ENCODE assay signal across 2 cellular contexts in the genomic region with DNA sequence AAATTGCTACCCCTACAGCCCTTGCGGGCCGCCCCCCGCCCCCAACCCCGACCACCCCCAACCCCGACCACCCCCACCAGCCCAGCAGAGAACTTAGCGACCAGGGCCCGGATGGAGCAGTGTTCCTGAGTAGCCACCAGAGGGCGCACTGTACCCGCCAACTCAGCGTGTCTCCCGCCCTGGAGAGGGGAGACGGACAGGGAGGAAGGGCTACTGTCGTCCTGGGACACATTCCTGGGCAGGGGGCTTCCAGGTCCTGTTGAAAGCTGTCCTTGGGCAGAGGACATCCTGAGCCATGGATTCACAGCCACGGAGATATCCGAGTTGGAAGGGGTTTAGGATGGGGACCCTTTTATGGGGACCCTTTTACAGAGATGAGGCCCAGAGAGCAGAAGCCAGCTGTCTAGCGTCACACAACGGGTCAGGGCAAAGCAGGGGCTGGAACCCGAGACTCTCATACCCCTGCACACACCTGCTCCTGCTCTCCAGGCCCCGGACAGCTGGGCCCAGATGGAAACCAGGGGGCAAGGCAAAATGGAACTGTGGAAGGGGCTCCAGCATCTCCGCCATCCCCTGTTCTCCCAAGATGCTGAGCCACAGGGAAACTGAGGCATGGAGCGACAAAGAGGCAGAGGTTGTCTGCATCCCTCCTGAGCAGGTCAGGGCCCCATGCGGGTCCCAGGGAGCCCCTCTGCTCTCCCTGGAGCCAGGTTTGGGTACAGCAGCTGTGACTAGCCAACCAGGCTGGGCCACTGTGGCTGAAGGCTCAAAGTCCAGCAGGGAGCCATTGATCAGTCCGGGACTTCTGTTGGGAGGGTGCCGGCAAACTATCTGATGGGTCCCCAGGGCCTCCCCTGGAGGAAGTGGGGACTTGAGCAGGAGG.
A peak's percentile ranks its signal among the peaks of the same experiment; 100 is the strongest.
TF ChIP-seq lines count a peak whose summit lies in the region.

No MANE protein-coding gene starts in this region.

TF ChIP-seq in HEK293, 187 proteins besides CTCF, POLR2A, EP300 and RAD21 (continues in another document):
- TF ChIP-seq GLIS1 (tag by site-specific recombination; IDR thresholded peaks at IDR 0.05) (0 out of 2 replicates have a peak, but pooled peaks have one; percentile 9), ZNF398 (tag by site-specific recombination; IDR thresholded peaks at IDR 0.05) (no peak), ZNF140 (tag by site-specific recombination; IDR thresholded peaks at IDR 0.05) (no peak), ZNF10 (tag by site-specific recombination; IDR thresholded peaks at IDR 0.05) (peak; percentile 88), ZNF292 (tag by site-specific recombination; IDR thresholded peaks at IDR 0.05; ENCODE audit: borderline replicate concordance, low read depth) (no peak), ZNF335 (tag by site-specific recombination; conservative IDR thresholded peaks at IDR 0.05) (peak; percentile 43), KLF9 (tag by site-specific recombination; IDR thresholded peaks at IDR 0.05; ENCODE audit: low read depth) (no peak), EGR2 (tag by site-specific recombination; IDR thresholded peaks at IDR 0.05; ENCODE audit: low read depth) (no peak), ZNF223 (tag by site-specific recombination; IDR thresholded peaks at IDR 0.05) (no peak), HOXA7 (CRISPR knock-in tag; IDR thresholded peaks at IDR 0.05; ENCODE audit: borderline replicate concordance) (no peak), YY2 (tag by site-specific recombination; IDR thresholded peaks at IDR 0.05) (no peak), KLF8 (tag by site-specific recombination; IDR thresholded peaks at IDR 0.05) (no peak), ZBTB48 (tag by site-specific recombination; IDR thresholded peaks at IDR 0.05) (no peak), ZNF112 (tag by site-specific recombination; IDR thresholded peaks at IDR 0.05) (no peak), GLI2 (tag by site-specific recombination; IDR thresholded peaks at IDR 0.05; ENCODE audit: borderline replicate concordance, low read depth) (no peak), ZNF600 (tag by site-specific recombination; IDR thresholded peaks at IDR 0.05) (peak; percentile 65), ZNF184 (tag by site-specific recombination; IDR thresholded peaks at IDR 0.05) (no peak), ZNF654 (tag by site-specific recombination; IDR thresholded peaks at IDR 0.05; ENCODE audit: low read depth) (peak; percentile 67)
- TF ChIP-seq, protein P1, sequence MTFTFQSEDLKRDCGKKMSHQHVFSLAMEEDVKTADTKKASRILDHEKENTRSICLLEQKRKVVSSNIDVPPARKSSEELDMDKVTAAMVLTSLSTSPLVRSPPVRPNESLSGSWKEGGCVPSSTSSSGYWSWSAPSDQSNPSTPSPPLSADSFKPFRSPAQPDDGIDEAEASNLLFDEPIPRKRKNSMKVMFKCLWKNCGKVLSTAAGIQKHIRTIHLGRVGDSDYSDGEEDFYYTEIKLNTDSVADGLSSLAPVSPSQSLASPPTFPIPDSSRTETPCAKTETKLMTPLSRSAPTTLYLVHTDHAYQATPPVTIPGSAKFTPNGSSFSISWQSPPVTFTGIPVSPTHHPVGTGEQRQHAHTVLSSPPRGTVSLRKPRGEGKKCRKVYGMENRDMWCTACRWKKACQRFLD (tag by site-specific recombination; IDR thresholded peaks at IDR 0.05): no peak
- TF ChIP-seq, protein P2, sequence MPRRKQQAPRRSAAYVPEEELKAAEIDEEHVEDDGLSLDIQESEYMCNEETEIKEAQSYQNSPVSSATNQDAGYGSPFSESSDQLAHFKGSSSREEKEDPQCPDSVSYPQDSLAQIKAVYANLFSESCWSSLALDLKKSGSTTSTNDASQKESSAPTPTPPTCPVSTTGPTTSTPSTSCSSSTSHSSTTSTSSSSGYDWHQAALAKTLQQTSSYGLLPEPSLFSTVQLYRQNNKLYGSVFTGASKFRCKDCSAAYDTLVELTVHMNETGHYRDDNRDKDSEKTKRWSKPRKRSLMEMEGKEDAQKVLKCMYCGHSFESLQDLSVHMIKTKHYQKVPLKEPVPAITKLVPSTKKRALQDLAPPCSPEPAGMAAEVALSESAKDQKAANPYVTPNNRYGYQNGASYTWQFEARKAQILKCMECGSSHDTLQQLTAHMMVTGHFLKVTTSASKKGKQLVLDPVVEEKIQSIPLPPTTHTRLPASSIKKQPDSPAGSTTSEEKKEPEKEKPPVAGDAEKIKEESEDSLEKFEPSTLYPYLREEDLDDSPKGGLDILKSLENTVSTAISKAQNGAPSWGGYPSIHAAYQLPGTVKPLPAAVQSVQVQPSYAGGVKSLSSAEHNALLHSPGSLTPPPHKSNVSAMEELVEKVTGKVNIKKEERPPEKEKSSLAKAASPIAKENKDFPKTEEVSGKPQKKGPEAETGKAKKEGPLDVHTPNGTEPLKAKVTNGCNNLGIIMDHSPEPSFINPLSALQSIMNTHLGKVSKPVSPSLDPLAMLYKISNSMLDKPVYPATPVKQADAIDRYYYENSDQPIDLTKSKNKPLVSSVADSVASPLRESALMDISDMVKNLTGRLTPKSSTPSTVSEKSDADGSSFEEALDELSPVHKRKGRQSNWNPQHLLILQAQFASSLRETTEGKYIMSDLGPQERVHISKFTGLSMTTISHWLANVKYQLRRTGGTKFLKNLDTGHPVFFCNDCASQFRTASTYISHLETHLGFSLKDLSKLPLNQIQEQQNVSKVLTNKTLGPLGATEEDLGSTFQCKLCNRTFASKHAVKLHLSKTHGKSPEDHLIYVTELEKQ (tag by site-specific recombination; IDR thresholded peaks at IDR 0.05; ENCODE audit: borderline replicate concordance): no peak
- TF ChIP-seq, protein P3, sequence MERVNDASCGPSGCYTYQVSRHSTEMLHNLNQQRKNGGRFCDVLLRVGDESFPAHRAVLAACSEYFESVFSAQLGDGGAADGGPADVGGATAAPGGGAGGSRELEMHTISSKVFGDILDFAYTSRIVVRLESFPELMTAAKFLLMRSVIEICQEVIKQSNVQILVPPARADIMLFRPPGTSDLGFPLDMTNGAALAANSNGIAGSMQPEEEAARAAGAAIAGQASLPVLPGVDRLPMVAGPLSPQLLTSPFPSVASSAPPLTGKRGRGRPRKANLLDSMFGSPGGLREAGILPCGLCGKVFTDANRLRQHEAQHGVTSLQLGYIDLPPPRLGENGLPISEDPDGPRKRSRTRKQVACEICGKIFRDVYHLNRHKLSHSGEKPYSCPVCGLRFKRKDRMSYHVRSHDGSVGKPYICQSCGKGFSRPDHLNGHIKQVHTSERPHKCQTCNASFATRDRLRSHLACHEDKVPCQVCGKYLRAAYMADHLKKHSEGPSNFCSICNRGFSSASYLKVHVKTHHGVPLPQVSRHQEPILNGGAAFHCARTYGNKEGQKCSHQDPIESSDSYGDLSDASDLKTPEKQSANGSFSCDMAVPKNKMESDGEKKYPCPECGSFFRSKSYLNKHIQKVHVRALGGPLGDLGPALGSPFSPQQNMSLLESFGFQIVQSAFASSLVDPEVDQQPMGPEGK (tag by site-specific recombination; IDR thresholded peaks at IDR 0.05): 0 out of 2 replicates have a peak, but pooled peaks have one; percentile 30

TF ChIP-seq in HepG2, 621 proteins besides CTCF, POLR2A, EP300 and RAD21 (continues in another document):
- TF ChIP-seq KDM6A (CRISPR knock-in tag; IDR thresholded peaks at IDR 0.05; ENCODE audit: low read depth): 0 out of 2 replicates have a peak, but pooled peaks have one; percentile 37
- TF ChIP-seq POGZ (CRISPR knock-in tag; IDR thresholded peaks at IDR 0.05): peak; percentile 42; the same call in 1 of the 2 replicates
- TF ChIP-seq, protein P4, sequence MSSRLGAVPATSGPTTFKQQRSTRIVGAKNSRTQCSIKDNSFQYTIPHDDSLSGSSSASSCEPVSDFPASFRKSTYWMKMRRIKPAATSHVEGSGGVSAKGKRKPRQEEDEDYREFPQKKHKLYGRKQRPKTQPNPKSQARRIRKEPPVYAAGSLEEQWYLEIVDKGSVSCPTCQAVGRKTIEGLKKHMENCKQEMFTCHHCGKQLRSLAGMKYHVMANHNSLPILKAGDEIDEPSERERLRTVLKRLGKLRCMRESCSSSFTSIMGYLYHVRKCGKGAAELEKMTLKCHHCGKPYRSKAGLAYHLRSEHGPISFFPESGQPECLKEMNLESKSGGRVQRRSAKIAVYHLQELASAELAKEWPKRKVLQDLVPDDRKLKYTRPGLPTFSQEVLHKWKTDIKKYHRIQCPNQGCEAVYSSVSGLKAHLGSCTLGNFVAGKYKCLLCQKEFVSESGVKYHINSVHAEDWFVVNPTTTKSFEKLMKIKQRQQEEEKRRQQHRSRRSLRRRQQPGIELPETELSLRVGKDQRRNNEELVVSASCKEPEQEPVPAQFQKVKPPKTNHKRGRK (CRISPR knock-in tag; IDR thresholded peaks at IDR 0.05): no peak
- no peak for TF ChIP-seq ZBTB20 (CRISPR knock-in tag; IDR thresholded peaks at IDR 0.05; ENCODE audit: borderline replicate concordance, low read depth)
- peak; percentile 28; the same call in 1 of the 2 replicates for TF ChIP-seq ZFY (CRISPR knock-in tag; IDR thresholded peaks at IDR 0.05)
- 0 out of 2 replicates have a peak, but pooled peaks have one; percentile 4 for TF ChIP-seq ZBTB38 (CRISPR knock-in tag; IDR thresholded peaks at IDR 0.05)
- TF ChIP-seq SMAD1 (CRISPR knock-in tag; IDR thresholded peaks at IDR 0.05; ENCODE audit: borderline replicate concordance, low read depth): peak; percentile 74; the same call in 1 of the 2 replicates
- peak; percentile 24; the same call in 1 of the 2 replicates for TF ChIP-seq HDAC2 (CRISPR knock-in tag; IDR thresholded peaks at IDR 0.05)
- 0 out of 2 replicates have a peak, but pooled peaks have one; percentile 26 for TF ChIP-seq ZMYM3 (CRISPR knock-in tag; IDR thresholded peaks at IDR 0.05)
- peak; percentile 45 for TF ChIP-seq TEAD3 (CRISPR knock-in tag; optimal IDR thresholded peaks at IDR 0.05; ENCODE audit: borderline replicate concordance)
- TF ChIP-seq, protein P5, sequence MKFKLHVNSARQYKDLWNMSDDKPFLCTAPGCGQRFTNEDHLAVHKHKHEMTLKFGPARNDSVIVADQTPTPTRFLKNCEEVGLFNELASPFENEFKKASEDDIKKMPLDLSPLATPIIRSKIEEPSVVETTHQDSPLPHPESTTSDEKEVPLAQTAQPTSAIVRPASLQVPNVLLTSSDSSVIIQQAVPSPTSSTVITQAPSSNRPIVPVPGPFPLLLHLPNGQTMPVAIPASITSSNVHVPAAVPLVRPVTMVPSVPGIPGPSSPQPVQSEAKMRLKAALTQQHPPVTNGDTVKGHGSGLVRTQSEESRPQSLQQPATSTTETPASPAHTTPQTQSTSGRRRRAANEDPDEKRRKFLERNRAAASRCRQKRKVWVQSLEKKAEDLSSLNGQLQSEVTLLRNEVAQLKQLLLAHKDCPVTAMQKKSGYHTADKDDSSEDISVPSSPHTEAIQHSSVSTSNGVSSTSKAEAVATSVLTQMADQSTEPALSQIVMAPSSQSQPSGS (CRISPR knock-in tag; IDR thresholded peaks at IDR 0.05): 0 out of 2 replicates have a peak, but pooled peaks have one; percentile 12
- 0 out of 2 replicates have a peak, but pooled peaks have one; percentile 18 for TF ChIP-seq ZSCAN31 (CRISPR knock-in tag; IDR thresholded peaks at IDR 0.05; ENCODE audit: low read depth)
- TF ChIP-seq YY1 (IDR thresholded peaks at IDR 0.05; ENCODE audit: insufficient read depth, insufficient replicate concordance, low read depth, low read length): peak; percentile 59
- TF ChIP-seq ONECUT2 (CRISPR knock-in tag; IDR thresholded peaks at IDR 0.05): peak; percentile 55
- TF ChIP-seq BORCS8-MEF2B (CRISPR knock-in tag; IDR thresholded peaks at IDR 0.05): no peak; the same call in 1 of the 2 replicates
- TF ChIP-seq, protein P6, sequence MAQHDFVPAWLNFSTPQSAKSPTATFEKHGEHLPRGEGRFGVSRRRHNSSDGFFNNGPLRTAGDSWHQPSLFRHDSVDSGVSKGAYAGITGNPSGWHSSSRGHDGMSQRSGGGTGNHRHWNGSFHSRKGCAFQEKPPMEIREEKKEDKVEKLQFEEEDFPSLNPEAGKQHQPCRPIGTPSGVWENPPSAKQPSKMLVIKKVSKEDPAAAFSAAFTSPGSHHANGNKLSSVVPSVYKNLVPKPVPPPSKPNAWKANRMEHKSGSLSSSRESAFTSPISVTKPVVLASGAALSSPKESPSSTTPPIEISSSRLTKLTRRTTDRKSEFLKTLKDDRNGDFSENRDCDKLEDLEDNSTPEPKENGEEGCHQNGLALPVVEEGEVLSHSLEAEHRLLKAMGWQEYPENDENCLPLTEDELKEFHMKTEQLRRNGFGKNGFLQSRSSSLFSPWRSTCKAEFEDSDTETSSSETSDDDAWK (CRISPR knock-in tag; IDR thresholded peaks at IDR 0.05): no peak
- no peak for TF ChIP-seq ATF7-NPFF (CRISPR knock-in tag; IDR thresholded peaks at IDR 0.05; ENCODE audit: low read depth)
- no peak; the same call in 1 of the 2 replicates for TF ChIP-seq NR2F6 (IDR thresholded peaks at IDR 0.05)
- 0 out of 2 replicates have a peak, but pooled peaks have one; percentile 23 for TF ChIP-seq NR2F6 (CRISPR knock-in tag; IDR thresholded peaks at IDR 0.05)
- TF ChIP-seq LCORL (IDR thresholded peaks at IDR 0.05): no peak
- no peak for TF ChIP-seq LCORL (CRISPR knock-in tag; IDR thresholded peaks at IDR 0.05)
- no peak for TF ChIP-seq ZNF225 (CRISPR knock-in tag; IDR thresholded peaks at IDR 0.05)
- no peak for TF ChIP-seq CREB1 (IDR thresholded peaks at IDR 0.05)
- no peak for TF ChIP-seq CREB1 (CRISPR knock-in tag; IDR thresholded peaks at IDR 0.05)
- peak in 1 of 2 experiments; percentile 39; a peak in 1 of 4 replicates for TF ChIP-seq NR2F1 (CRISPR knock-in tag; IDR thresholded peaks at IDR 0.05)
- peak; percentile 84 for TF ChIP-seq STAG1 (CRISPR knock-in tag; IDR thresholded peaks at IDR 0.05)
- TF ChIP-seq GATAD2A (CRISPR knock-in tag; IDR thresholded peaks at IDR 0.05): peak; percentile 52
- TF ChIP-seq TFAP4 (IDR thresholded peaks at IDR 0.05; ENCODE audit: borderline replicate concordance, low read depth): peak; percentile 33; the same call in 1 of the 2 replicates
- TF ChIP-seq, protein P7, sequence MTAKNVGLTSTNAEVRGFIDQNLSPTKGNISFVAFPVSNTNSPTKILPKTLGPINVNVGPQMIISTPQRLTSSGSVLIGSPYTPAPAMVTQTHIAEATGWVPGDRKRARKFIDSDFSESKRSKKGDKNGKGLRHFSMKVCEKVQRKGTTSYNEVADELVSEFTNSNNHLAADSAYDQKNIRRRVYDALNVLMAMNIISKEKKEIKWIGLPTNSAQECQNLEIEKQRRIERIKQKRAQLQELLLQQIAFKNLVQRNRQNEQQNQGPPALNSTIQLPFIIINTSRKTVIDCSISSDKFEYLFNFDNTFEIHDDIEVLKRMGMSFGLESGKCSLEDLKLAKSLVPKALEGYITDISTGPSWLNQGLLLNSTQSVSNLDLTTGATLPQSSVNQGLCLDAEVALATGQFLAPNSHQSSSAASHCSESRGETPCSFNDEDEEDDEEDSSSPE (CRISPR knock-in tag; IDR thresholded peaks at IDR 0.05): peak; percentile 41; the same call in 1 of the 2 replicates
- TF ChIP-seq FOSL2 (CRISPR knock-in tag; IDR thresholded peaks at IDR 0.05): peak; percentile 20; the same call in 1 of the 2 replicates
- TF ChIP-seq ZBTB7B (CRISPR knock-in tag; IDR thresholded peaks at IDR 0.05): peak; percentile 35; the same call in 1 of the 2 replicates
